14 cellular contexts compared by ENCODE assay signal in the genomic region with DNA sequence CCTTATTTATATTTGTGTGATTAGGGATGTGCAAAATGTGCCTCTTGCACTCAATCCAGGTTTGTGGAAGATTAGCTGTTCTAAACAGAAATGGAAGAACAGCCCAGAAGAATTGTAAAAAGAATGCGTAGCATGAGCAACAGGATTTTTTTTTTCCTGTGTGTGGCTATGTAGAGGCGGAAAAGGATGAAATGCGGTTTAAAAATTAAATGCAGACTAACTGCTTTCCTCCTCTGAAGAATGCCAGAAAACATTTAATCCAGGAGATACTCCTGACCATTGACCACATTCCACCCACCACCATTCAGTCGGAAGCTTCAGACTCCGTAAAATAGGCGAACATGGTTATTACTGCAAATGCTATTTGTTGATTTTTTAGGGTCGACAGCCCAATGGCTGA.
DNase-seq lines count a peak whose midpoint lies in the region; ATAC-seq and TF ChIP-seq lines count a peak whose summit lies in the region.
"Had no signal": no experiment of that assay in that cellular context is flagged by ENCODE, and none has a peak within 500 bp of the region (broad histone marks: within the 10 kb centered on the region; RNA-seq: fewer than 3 reads in every experiment).

No MANE protein-coding gene starts in this region.

- no peaks in the 10 kb centered on the region for H3F3A ChIP-seq in smooth muscle cell (ENCODE audit: low read depth)

- peaks cover 1% of the 10 kb centered on the region for H3K27me3 ChIP-seq in IMR-90 (ENCODE audit: control insufficient read depth, insufficient read depth, low read length)
- H3K27me3 ChIP-seq in osteoblast (ENCODE audit: insufficient read depth, low read length): no peaks in the 10 kb centered on the region
- no peaks in the 10 kb centered on the region for H3K27me3 ChIP-seq in smooth muscle cell (ENCODE audit: low read depth)

- no peak for TF ChIP-seq POLR2A in IMR-90 (IDR thresholded peaks at IDR 0.05; ENCODE audit: low read depth, low read length)

- no peak overlapping the region for H4K91ac ChIP-seq in IMR-90 (ENCODE audit: insufficient read depth, low read depth, low read length)

- H3K56ac ChIP-seq in IMR-90 (ENCODE audit: extremely low read depth, insufficient read depth, low read length): no peak overlapping the region

- H2AK5ac ChIP-seq in IMR-90 (ENCODE audit: low read depth, low read length): no peak overlapping the region

- intact Hi-C loops in IMR-90 (cut with micrococcal nuclease): no loop called here

- POLR2A ChIA-PET in IMR-90 (lab: Charles Lee; ENCODE audit: unreplicated experiment): no interaction called here

- H3K79me1 ChIP-seq in IMR-90 (ENCODE audit: low read depth in 1 of 2, low read length in 2 of 2): no peaks in the 10 kb centered on the region

- TF ChIP-seq RAD21 in IMR-90 (IDR thresholded peaks at IDR 0.05; ENCODE audit: low read length): no peak

- H3K9me1 ChIP-seq in IMR-90 (ENCODE audit: insufficient read depth, low read length): no peaks in the 10 kb centered on the region

- TF ChIP-seq CTCF in IMR-90 (conservative IDR thresholded peaks at IDR 0.05; ENCODE audit: low read depth, low read length) (no peak), fibroblast of villous mesenchyme (IDR thresholded peaks at IDR 0.05; ENCODE audit: insufficient read depth, low read depth, low read length) (no peak), osteoblast (IDR thresholded peaks at IDR 0.05; ENCODE audit: extremely low read depth, low read depth, low read length) (no peak), smooth muscle cell (IDR thresholded peaks at IDR 0.05; ENCODE audit: borderline replicate concordance, insufficient read depth, poor library complexity, severe bottlenecking) (no peak)

- no peak overlapping the region for H2BK20ac ChIP-seq in IMR-90 (ENCODE audit: low read depth, low read length)

- H3K4me1 ChIP-seq in IMR-90 (ENCODE audit: control insufficient read depth, insufficient read depth, low read length): peaks cover 2% of the 10 kb centered on the region; the same call in 1 of the 2 replicates
- peaks cover 6% of the 10 kb centered on the region for H3K4me1 ChIP-seq in osteoblast (ENCODE audit: insufficient read depth, low read length)
- H3K4me1 ChIP-seq in smooth muscle cell (ENCODE audit: low read depth): peaks cover 6% of the 10 kb centered on the region

- no peaks in the 10 kb centered on the region for H4K20me1 ChIP-seq in IMR-90 (ENCODE audit: insufficient read depth, low read length)
- no peaks in the 10 kb centered on the region for H4K20me1 ChIP-seq in osteoblast (ENCODE audit: insufficient read depth, low read length)
- H4K20me1 ChIP-seq in smooth muscle cell (ENCODE audit: low read depth): peaks cover 4% of the 10 kb centered on the region

- H3K4ac ChIP-seq in IMR-90 (ENCODE audit: low read depth, low read length): no peak overlapping the region

- H4K5ac ChIP-seq in IMR-90 (ENCODE audit: low read depth, low read length): no peak overlapping the region

- no peaks in the 10 kb centered on the region for H3K36me3 ChIP-seq in IMR-90 (ENCODE audit: control insufficient read depth, insufficient read depth, low read length)
- H3K36me3 ChIP-seq in osteoblast (ENCODE audit: insufficient read depth, low read length): no peaks in the 10 kb centered on the region
- no peaks in the 10 kb centered on the region for H3K36me3 ChIP-seq in smooth muscle cell (ENCODE audit: low read depth)

- H3K4me3 ChIP-seq in IMR-90 (ENCODE audit: insufficient read depth, low read depth, low read length) (no peak overlapping the region), fibroblast of villous mesenchyme (ENCODE audit: low read depth, low read length) (no peak overlapping the region), osteoblast (ENCODE audit: insufficient read depth, low read length) (peak overlapping the region; percentile 49), smooth muscle cell (no peak overlapping the region)

- H3K9me3 ChIP-seq in IMR-90 (ENCODE audit: control insufficient read depth, insufficient read depth, low read length): no peaks in the 10 kb centered on the region
- H3K9me3 ChIP-seq in osteoblast (ENCODE audit: low read depth, low read length): no peaks in the 10 kb centered on the region
- H3K9me3 ChIP-seq in smooth muscle cell (replicated peaks; ENCODE audit: low read depth): no peaks in the 10 kb centered on the region

- no peak overlapping the region for H3K18ac ChIP-seq in IMR-90 (ENCODE audit: low read depth, low read length)

- CTCF ChIA-PET in IMR-90 (lab: Yijun Ruan, JAX): no interaction called here

- no peak overlapping the region for H2BK15ac ChIP-seq in IMR-90 (ENCODE audit: low read depth, low read length)

- dilution Hi-C loops in IMR-90 (cut with HindIII; ENCODE audit: low sequenced_read_pairs, unreplicated experiment): no loop called here

- no peak for DNase-seq in IMR-90
- peak; percentile 43 for DNase-seq in fibroblast of villous mesenchyme (ENCODE audit: low read depth)
- no peak for DNase-seq in osteoblast (ENCODE audit: insufficient read length, low spot score, missing footprints)
- DNase-seq in smooth muscle cell (lab: John Stamatoyannopoulos, UW; ENCODE audit: unreplicated experiment): no peak
- DNase-seq in amygdala (lab: John Stamatoyannopoulos, UW): no peak
- DNase-seq in NCI-H2107 (lab: John Stamatoyannopoulos, UW): no peak
- DNase-seq in activated CD4-positive, alpha-beta T cell treated with anti-CD3 and anti-CD28 coated beads, Interleukin-2, amount 50 U/mL, for 1 hour: no peak
- DNase-seq: C1 segment of cervical spinal cord; Calu3; CD4-positive, alpha-beta T cell; DMS 273 treated with DMSO at 0.1 percent for 48 hours; HCEC 1CT; HFFc6 had no signal

- no peak overlapping the region for H2AK9ac ChIP-seq in IMR-90 (replicated peaks; ENCODE audit: low read depth, low read length, poor library complexity)

- no peaks in the 10 kb centered on the region for H3K79me2 ChIP-seq in osteoblast (ENCODE audit: insufficient read depth, low read length)
- no peaks in the 10 kb centered on the region for H3K79me2 ChIP-seq in smooth muscle cell (ENCODE audit: low read depth)

- H3K9ac ChIP-seq in IMR-90 (ENCODE audit: low read depth, low read length) (no peak overlapping the region), smooth muscle cell (ENCODE audit: low read depth) (no peak overlapping the region)

- peak; percentile 44 for ATAC-seq in IMR-90 (ENCODE audit: low read depth)

- WGBS in IMR-90 (ENCODE audit: extremely low coverage in 2 of 2, insufficient read length in 1 of 2), 2 experiments: 0% methylated on average over 1 of the region's 7 CpGs; no CpG with 5 or more reads in 1 of the 2 experiments
- 49% methylated on average over 7 of the region's 7 CpGs for WGBS in smooth muscle cell (ENCODE audit: low lambda C conversion rate)

- H3K23ac ChIP-seq in IMR-90 (ENCODE audit: low read depth, low read length): no peak overlapping the region

- in situ Hi-C loops in IMR-90 (cut with MboI; ENCODE audit: low sequenced_read_pairs): no loop called here

- no peak overlapping the region for H3K14ac ChIP-seq in IMR-90 (replicated peaks; ENCODE audit: low read depth, low read length)

- no peak overlapping the region for H2BK5ac ChIP-seq in IMR-90 (ENCODE audit: low read depth, low read length, poor library complexity, severe bottlenecking)

- no peak overlapping the region for H2BK120ac ChIP-seq in IMR-90 (ENCODE audit: low read depth, low read length)

- H3K4me2 ChIP-seq in IMR-90 (ENCODE audit: low read depth, low read length) (no peak overlapping the region), osteoblast (ENCODE audit: insufficient read depth, low read length) (peak overlapping the region; percentile 70), smooth muscle cell (peak overlapping the region; percentile 39)

- H3K27ac ChIP-seq in IMR-90 (ENCODE audit: insufficient read depth, low read length) (no peak overlapping the region), osteoblast (ENCODE audit: low read depth, low read length) (no peak overlapping the region), smooth muscle cell (ENCODE audit: low read depth) (no peak overlapping the region)
- H3K27ac ChIP-seq: HL-60 had no signal

- BruUV-seq in IMR-90 (replicated peaks; lab: Mats Ljungman, UMichigan): no TSS peak

- H2AFZ ChIP-seq in IMR-90 (replicated peaks; ENCODE audit: low read length, poor library complexity) (no peak overlapping the region), osteoblast (ENCODE audit: low read length) (peak overlapping the region; percentile 83), smooth muscle cell (ENCODE audit: low read depth) (no peak overlapping the region)

- no peak overlapping the region for H4K8ac ChIP-seq in IMR-90 (ENCODE audit: low read depth in 2 of 2, low read length in 2 of 2)

TF ChIP-seq in IMR-90, 13 proteins besides CTCF, POLR2A, EP300 and RAD21:
- TF ChIP-seq RFX5 (IDR thresholded peaks at IDR 0.05; ENCODE audit: low read depth, low read length): no peak
- no peak for TF ChIP-seq MAFK (IDR thresholded peaks at IDR 0.05; ENCODE audit: low read depth, low read length)
